In genomic region chr7:98420966-98421612, GRCh38 we compare ENCODE assay signal across 8 cellular contexts. TPM values are rescaled to one million over a fixed set of nuclear protein-coding genes. Genes with fewer than 3 reads are reported as not detected.
DNase-seq lines count a peak whose midpoint lies in the region; ATAC-seq and TF ChIP-seq lines count a peak whose summit lies in the region.

No MANE protein-coding gene starts in this region.

- DNase-seq in GM03348 (ENCODE audit: low spot score), result peak; percentile 51
- peak; percentile 91 for DNase-seq in RPMI8226
- peak; percentile 58 for DNase-seq in activated naive CD4-positive, alpha-beta T cell treated with Interleukin-2 at 50 U/mL for 16 hours
- DNase-seq in left cardiac atrium, result no peak
- DNase-seq in stimulated activated CD4-positive, alpha-beta T cell treated with anti-CD3 and anti-CD28 coated beads, Interleukin-12 subunit alpha, Interleukin-12 subunit beta, amount 100 ng/mL, for 4 hours, result peak; percentile 63
- DNase-seq in AML-193 (lab: John Stamatoyannopoulos, UW), result no peak

- no peak overlapping the region for H3K27ac ChIP-seq in KMS-11

- no peaks in the 10 kb centered on the region for H3K36me3 ChIP-seq in KMS-11 (ENCODE audit: insufficient read depth)

- no peaks in the 10 kb centered on the region for H3K79me2 ChIP-seq in KMS-11 (ENCODE audit: insufficient read depth, low read depth)

- no peak overlapping the region for H3K4me3 ChIP-seq in KMS-11 (IDR thresholded peaks at IDR 0.05; ENCODE audit: insufficient read depth, low read depth, low read length)

- H3K27me3 ChIP-seq in KMS-11 (ENCODE audit: insufficient read depth, low read depth), result no peaks in the 10 kb centered on the region

- no peak overlapping the region for H3K9ac ChIP-seq in KMS-11

- no peak overlapping the region for H2AFZ ChIP-seq in KMS-11 (ENCODE audit: low read depth)

- TF ChIP-seq CTCF in KMS-11 (conservative IDR thresholded peaks at IDR 0.05; ENCODE audit: low read depth, low read length), result peak; percentile 95

- no peaks in the 10 kb centered on the region for H3K4me1 ChIP-seq in KMS-11 (ENCODE audit: low read depth, poor library complexity, severe bottlenecking)

- intact Hi-C loops in left cardiac atrium (cut with DNase I), result no loop called here

- peak; percentile 55 to 66 for ATAC-seq in left cardiac atrium
- no peak for ATAC-seq in GM19463 (IDR thresholded peaks at IDR 0.05; ENCODE audit: unreplicated experiment)

- H3K4me2 ChIP-seq in KMS-11, result no peak overlapping the region

- no peaks in the 10 kb centered on the region for H4K20me1 ChIP-seq in KMS-11 (ENCODE audit: insufficient read depth)

RNA-seq across cellular contexts. Expression of gene BAIAP2L1, which starts 20.2 kb away (rescaled TPM):
- 1 to 10 TPM; 2.4 TPM for total RNA-seq in left cardiac atrium

Comparison
In these comparisons a context has a peak if more than half of its experiments do, and no peak if none do; other contexts are left out.
1. DNase-seq: peak in GM03348 (single experiment), RPMI8226 (single experiment), activated naive CD4-positive, alpha-beta T cell treated with Interleukin-2 at 50 U/mL for 16 hours (single experiment) and stimulated activated CD4-positive, alpha-beta T cell treated with anti-CD3 and anti-CD28 coated beads, Interleukin-12 subunit alpha, Interleukin-12 subunit beta, amount 100 ng/mL, for 4 hours (single experiment); none in left cardiac atrium (single experiment) and AML-193 (0 of 2).